ENCODE assay signal across 24 cellular contexts in the genomic region with DNA sequence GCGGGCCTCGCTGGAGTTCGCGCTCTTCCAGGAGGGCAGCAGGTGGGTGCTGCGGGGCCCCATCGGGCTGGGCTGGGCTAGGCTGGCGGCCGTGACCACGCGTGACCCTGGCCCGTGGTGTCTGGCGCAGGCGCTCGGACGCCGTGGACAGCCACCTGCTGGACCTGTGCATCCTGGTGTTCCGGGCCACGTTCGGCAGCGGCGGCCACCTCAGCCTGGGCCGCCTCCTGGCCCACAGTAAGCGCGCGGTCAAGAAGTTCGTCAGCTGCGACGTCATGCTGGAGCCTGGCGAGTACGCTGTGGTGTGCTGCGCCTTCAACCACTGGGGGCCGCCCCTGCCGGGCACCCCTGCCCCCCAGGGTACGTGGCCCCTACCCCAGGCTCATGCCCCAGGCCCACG. TPM values are rescaled to one million over a fixed set of nuclear protein-coding genes. Genes with fewer than 3 reads are reported as not detected.
A peak's percentile ranks its signal among the peaks of the same experiment; 100 is the strongest.
DNase-seq lines count a peak whose midpoint lies in the region; ATAC-seq and TF ChIP-seq lines count a peak whose summit lies in the region.
"Had no signal": no experiment of that assay in that cellular context is flagged by ENCODE, and none has a peak within 500 bp of the region (broad histone marks: within the 10 kb centered on the region; RNA-seq: fewer than 3 reads in every experiment).

No MANE protein-coding gene starts in this region.

- H2BK120ac ChIP-seq in neuronal stem cell (ENCODE audit: low read depth, low read length): no peak overlapping the region

- H2BK12ac ChIP-seq in neuronal stem cell (ENCODE audit: low read length): no peak overlapping the region

- DNase-seq in RWPE1 (ENCODE audit: low spot score) (no peak), neuronal stem cell (ENCODE audit: low spot score) (no peak), HuH-7.5 (ENCODE audit: low spot score) (no peak)
- DNase-seq: 8988T; ACHN; BE2C; C1 segment of cervical spinal cord; CD4-positive, alpha-beta memory T cell; CD4-positive, CD25-positive, alpha-beta regulatory T cell; CD8-positive, alpha-beta memory T cell; COR-L47; DMS 273 treated with DMSO at 0.1 percent for 48 hours; DMS153; DMS53; DMS79; DND-41; EL; GDM1 had no signal

- no peak overlapping the region for H3K18ac ChIP-seq in neuronal stem cell (ENCODE audit: low read length)

- WGBS in neuronal stem cell (ENCODE audit: extremely low coverage in 2 of 2, insufficient read length in 2 of 2, insufficient replicate concordance in 1 of 2), 2 donors: no CpG with 5 or more reads among the region's 35 CpGs

- peaks cover 13% of the 10 kb centered on the region for H3K79me1 ChIP-seq in neuronal stem cell (ENCODE audit: low read depth, low read length)

- H2BK15ac ChIP-seq in neuronal stem cell (ENCODE audit: low read length): no peak overlapping the region

- no peak overlapping the region for H3K4me2 ChIP-seq in neuronal stem cell (ENCODE audit: insufficient read depth, low read length, poor library complexity, severe bottlenecking)
- H3K4me2 ChIP-seq: BLaER1 had no signal

- no peak overlapping the region for H3K4me3 ChIP-seq in HEK293 (ENCODE audit: low read depth, low read length)
- no peak overlapping the region for H3K4me3 ChIP-seq in neuronal stem cell (ENCODE audit: low read length in 2 of 2)
- H3K4me3 ChIP-seq: BLaER1, GM12878 had no signal

- POLR2A ChIA-PET in HEK293 (lab: Yijun Ruan, JAX): no interaction called here
- POLR2A ChIA-PET in RWPE1 (lab: Yijun Ruan, JAX; ENCODE audit: low non-redundant PET): no interaction called here

- CTCF ChIA-PET in HEK293 (lab: Yijun Ruan, JAX): interaction anchor here (0.6 kb wide), 1 partner anchor 160 kb away, joined by 3 read pairs; no protein-coding TSS in a partner anchor
- CTCF ChIA-PET in RWPE1 (lab: Yijun Ruan, JAX): no interaction called here

- no peak overlapping the region for H3K4ac ChIP-seq in neuronal stem cell (ENCODE audit: low read length)

- H3K14ac ChIP-seq in neuronal stem cell (ENCODE audit: low read length): no peak overlapping the region

- H3K23ac ChIP-seq in neuronal stem cell (ENCODE audit: low read depth, low read length, poor library complexity): peak overlapping the region; percentile 20

- no peak overlapping the region for H2AFZ ChIP-seq in neuronal stem cell (ENCODE audit: low read length)

- no peaks in the 10 kb centered on the region for H3K9me3 ChIP-seq in HEK293 (ENCODE audit: control insufficient read depth, insufficient read depth, low read depth, low read length)
- H3K9me3 ChIP-seq in neuronal stem cell (replicated peaks in 1 of 2; ENCODE audit: control insufficient read depth in 2 of 2, insufficient read depth in 1 of 2, low read depth in 1 of 2, low read length in 2 of 2): no peaks in the 10 kb centered on the region
- H3K9me3 ChIP-seq: BE2C, BLaER1 had no signal

- no peaks in the 10 kb centered on the region for H3K4me1 ChIP-seq in HEK293 (ENCODE audit: control insufficient read depth, insufficient read depth, low read length)
- H3K4me1 ChIP-seq in neuronal stem cell (ENCODE audit: control insufficient read depth in 2 of 2, insufficient read depth in 1 of 2, low read depth in 1 of 2, low read length in 2 of 2): peaks cover 0 to 3% of the 10 kb centered on the region in 2 donors

- TF ChIP-seq CTCF in HEK293 (tag by site-specific recombination; IDR thresholded peaks at IDR 0.05): no peak
- no peak for TF ChIP-seq CTCF in RWPE1 (conservative IDR thresholded peaks at IDR 0.05; ENCODE audit: low read depth)

- H4K8ac ChIP-seq in neuronal stem cell (ENCODE audit: low read depth, low read length): no peak overlapping the region

- no peak overlapping the region for H3K9ac ChIP-seq in neuronal stem cell (ENCODE audit: low read depth, low read length, poor library complexity)
- H3K9ac ChIP-seq: BLaER1 had no signal

- no peak for ATAC-seq in HG03025 (IDR thresholded peaks at IDR 0.05; ENCODE audit: low FRiP score, unreplicated experiment)
- ATAC-seq: GM12878 had no signal

- H4K91ac ChIP-seq in neuronal stem cell (ENCODE audit: low read depth, low read length, poor library complexity): no peak overlapping the region

- peaks cover 0 to under 1% (median 0%) of the 10 kb centered on the region in 3 experiments for H3K27me3 ChIP-seq in neuronal stem cell (ENCODE audit: control insufficient read depth in 3 of 3, insufficient read depth in 3 of 3, low read depth in 1 of 3, low read length in 3 of 3)
- H3K27me3 ChIP-seq: BE2C, BLaER1 had no signal

- no peak overlapping the region for H2BK5ac ChIP-seq in neuronal stem cell (ENCODE audit: low read length)

- no peak overlapping the region for H2AK5ac ChIP-seq in neuronal stem cell (ENCODE audit: low read depth, low read length)

- H3K36me3 ChIP-seq in HEK293 (ENCODE audit: control insufficient read depth in 2 of 2, insufficient read depth in 1 of 2, low read length in 2 of 2) (peaks cover 0 to 38% of the 10 kb centered on the region in 2 experiments; a peak in 1 of 3 replicates), neuronal stem cell (replicated peaks in 1 of 2; ENCODE audit: control insufficient read depth in 2 of 2, insufficient read depth in 2 of 2, low read length in 2 of 2) (peaks cover 3 to 24% of the 10 kb centered on the region in 2 donors)

- H3K27ac ChIP-seq in HEK293 (ENCODE audit: extremely low read depth, low read depth, low read length): no peak overlapping the region
- H3K27ac ChIP-seq in RWPE1: peak overlapping the region; percentile 99
- no peak overlapping the region for H3K27ac ChIP-seq in neuronal stem cell (replicated peaks; ENCODE audit: low read length)
- H3K27ac ChIP-seq: BLaER1 had no signal

TF ChIP-seq in HEK293, 187 proteins besides CTCF, POLR2A, EP300 and RAD21:
- TF ChIP-seq ZBTB7A (tag by site-specific recombination; IDR thresholded peaks at IDR 0.05; ENCODE audit: low read depth): 0 out of 2 replicates have a peak, but pooled peaks have one; percentile 41
- TF ChIP-seq, protein P1, sequence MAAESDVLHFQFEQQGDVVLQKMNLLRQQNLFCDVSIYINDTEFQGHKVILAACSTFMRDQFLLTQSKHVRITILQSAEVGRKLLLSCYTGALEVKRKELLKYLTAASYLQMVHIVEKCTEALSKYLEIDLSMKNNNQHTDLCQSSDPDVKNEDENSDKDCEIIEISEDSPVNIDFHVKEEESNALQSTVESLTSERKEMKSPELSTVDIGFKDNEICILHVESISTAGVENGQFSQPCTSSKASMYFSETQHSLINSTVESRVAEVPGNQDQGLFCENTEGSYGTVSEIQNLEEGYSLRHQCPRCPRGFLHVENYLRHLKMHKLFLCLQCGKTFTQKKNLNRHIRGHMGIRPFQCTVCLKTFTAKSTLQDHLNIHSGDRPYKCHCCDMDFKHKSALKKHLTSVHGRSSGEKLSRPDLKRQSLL (tag by site-specific recombination; IDR thresholded peaks at IDR 0.05): 0 out of 2 replicates have a peak, but pooled peaks have one; percentile 70
- TF ChIP-seq ZFP41 (tag by site-specific recombination; IDR thresholded peaks at IDR 0.05; ENCODE audit: borderline replicate concordance): no peak

RNA-seq across cellular contexts. Expression of gene PRR35, which starts 8.0 kb away (rescaled TPM):
- 0.17 TPM for polyA plus RNA-seq in neuronal stem cell (2013, experiment 1 of 2)
- polyA plus RNA-seq in neuronal stem cell (2013, experiment 2 of 2): 0.21 TPM
- polyA plus RNA-seq: AG04450; CD14-positive monocyte; CD4-positive, alpha-beta memory T cell; CD4-positive, CD25-positive, alpha-beta regulatory T cell; CD8-positive, alpha-beta memory T cell; GM12878 had no signal

RNA-seq across cellular contexts. Expression of gene NHLRC4, which starts 14.6 kb away (rescaled TPM):
- 0.04 TPM for polyA plus RNA-seq in neuronal stem cell (2013, experiment 1 of 2)
- 0.04 TPM for polyA plus RNA-seq in neuronal stem cell (2013, experiment 2 of 2)

RNA-seq across cellular contexts. Expression of gene PIGQ, which starts 17.6 kb away (rescaled TPM):
- polyA plus RNA-seq in neuronal stem cell (2013, experiment 1 of 2): 23.9 TPM
- 22.8 TPM for polyA plus RNA-seq in neuronal stem cell (2013, experiment 2 of 2)

RNA-seq across cellular contexts. Expression of gene CAPN15, which starts 24.7 kb away (rescaled TPM):
- 19.7 TPM for polyA plus RNA-seq in neuronal stem cell (2013, experiment 1 of 2)
- polyA plus RNA-seq in neuronal stem cell (2013, experiment 2 of 2): 19.6 TPM

RNA-seq across cellular contexts. Expression of gene RAB40C, which starts 37.7 kb away (rescaled TPM):
- 20.5 TPM for polyA plus RNA-seq in neuronal stem cell (2013, experiment 1 of 2)
- 19.4 TPM for polyA plus RNA-seq in neuronal stem cell (2013, experiment 2 of 2)
